In genomic region chr14:100386846-100387245, GRCh38 we compare ENCODE assay signal across 20 cellular contexts. TPM values are rescaled to one million over a fixed set of nuclear protein-coding genes. Genes with fewer than 3 reads are reported as not detected.
A peak's percentile ranks its signal among the peaks of the same experiment; 100 is the strongest.
DNase-seq lines count a peak whose midpoint lies in the region; ATAC-seq and TF ChIP-seq lines count a peak whose summit lies in the region.
"Had no signal": no experiment of that assay in that cellular context is flagged by ENCODE, and none has a peak within 500 bp of the region (broad histone marks: within the 10 kb centered on the region; RNA-seq: fewer than 3 reads in every experiment).

No MANE protein-coding gene starts in this region.

- H3F3A ChIP-seq in GM23338 (replicated peaks; ENCODE audit: low read depth): 0 out of 2 replicates have a peak, but pooled peaks cover 6% of the 10 kb centered on the region

- H3K4me2 ChIP-seq in IMR-90 (ENCODE audit: low read depth, low read length) (no peak overlapping the region), GM23338 (no peak overlapping the region)

- H3K14ac ChIP-seq in IMR-90 (replicated peaks; ENCODE audit: low read depth, low read length): peak overlapping the region; percentile 29; the same call in 1 of the 2 replicates

- peaks cover 18% of the 10 kb centered on the region for H4K20me1 ChIP-seq in IMR-90 (ENCODE audit: insufficient read depth, low read length)
- no peaks in the 10 kb centered on the region; the same call in 1 of the 2 replicates for H4K20me1 ChIP-seq in GM23338 (replicated peaks; ENCODE audit: insufficient read depth)

- peaks cover 10% of the 10 kb centered on the region for H3K36me3 Mint-ChIP-seq in osteocyte (ENCODE audit: unreplicated experiment)
- no peaks in the 10 kb centered on the region for H3K36me3 Mint-ChIP-seq in GM23338 (ENCODE audit: low read depth)

- TF ChIP-seq POLR2A in IMR-90 (IDR thresholded peaks at IDR 0.05; ENCODE audit: low read depth, low read length): no peak

- H3K9me2 ChIP-seq in GM23338 (ENCODE audit: insufficient read depth): no peaks in the 10 kb centered on the region

- H3K79me2 ChIP-seq in GM23338 (replicated peaks; ENCODE audit: insufficient read depth): peaks cover 33% of the 10 kb centered on the region

- H3K9me1 ChIP-seq in IMR-90 (ENCODE audit: insufficient read depth, low read length): peaks cover 9% of the 10 kb centered on the region; the same call in 1 of the 2 replicates

- peak overlapping the region; percentile 9 for H2BK120ac ChIP-seq in IMR-90 (ENCODE audit: low read depth, low read length)

- no peak overlapping the region for H2BK5ac ChIP-seq in IMR-90 (ENCODE audit: low read depth, low read length, poor library complexity, severe bottlenecking)

- H3K27ac ChIP-seq in A673 (ENCODE audit: low read depth, low read length, poor library complexity, severe bottlenecking): peak overlapping the region; percentile 59
- peak overlapping the region; percentile 42; the same call in 1 of the 2 replicates for H3K27ac ChIP-seq in IMR-90 (ENCODE audit: insufficient read depth, low read length)
- H3K27ac ChIP-seq in brain microvascular endothelial cell: peak overlapping the region; percentile 80
- H3K27ac ChIP-seq in GM23338 (ENCODE audit: low read depth): no peak overlapping the region

- H3K4me3 ChIP-seq in A673 (ENCODE audit: low read depth, low read length, poor library complexity, severe bottlenecking): no peak overlapping the region
- no peak overlapping the region for H3K4me3 ChIP-seq in IMR-90 (ENCODE audit: insufficient read depth, low read depth, low read length)
- H3K4me3 ChIP-seq in brain microvascular endothelial cell (ENCODE audit: low read depth, low read length): no peak overlapping the region
- no peak overlapping the region for H3K4me3 ChIP-seq in GM23338
- H3K4me3 ChIP-seq: HAP-1 had no signal

- H2AK5ac ChIP-seq in IMR-90 (ENCODE audit: low read depth, low read length): peak overlapping the region; percentile 84

- POLR2A ChIA-PET in A673 (lab: Charles Lee; ENCODE audit: low non-redundant PET): no interaction called here
- POLR2A ChIA-PET in IMR-90 (lab: Charles Lee; ENCODE audit: unreplicated experiment): no interaction called here

- in situ Hi-C loops in IMR-90 (cut with MboI; ENCODE audit: low sequenced_read_pairs): loop anchor here (10.0 kb wide), 2 partner anchors 458 to 1238 kb away; no protein-coding TSS in a partner anchor
- in situ Hi-C loops in brain microvascular endothelial cell (cut with HindIII; ENCODE audit: low pct_ligation_motif_present, low sequenced_read_pairs): no loop called here

- peak overlapping the region; percentile 78 for H3K18ac ChIP-seq in IMR-90 (ENCODE audit: low read depth, low read length)

- H3K9me3 ChIP-seq in A673 (ENCODE audit: low read depth, low read length, poor library complexity, severe bottlenecking): no peaks in the 10 kb centered on the region
- H3K9me3 ChIP-seq in IMR-90 (ENCODE audit: control insufficient read depth, insufficient read depth, low read length): no peaks in the 10 kb centered on the region
- H3K9me3 ChIP-seq: BE2C, HAP-1 had no signal

- H3K36me3 ChIP-seq in A673 (ENCODE audit: insufficient read depth, low read length, poor library complexity, severe bottlenecking) (no peaks in the 10 kb centered on the region), IMR-90 (ENCODE audit: control insufficient read depth, insufficient read depth, low read length) (peaks cover 12% of the 10 kb centered on the region; the same call in 1 of the 2 replicates), brain microvascular endothelial cell (replicated peaks) (no peaks in the 10 kb centered on the region), GM23338 (ENCODE audit: insufficient read depth) (no peaks in the 10 kb centered on the region)
- H3K36me3 ChIP-seq: BE2C, HAP-1 had no signal

- BruUV-seq in A673 (replicated peaks; lab: Mats Ljungman, UMichigan) (no TSS peak), IMR-90 (replicated peaks; lab: Mats Ljungman, UMichigan) (no TSS peak)

- TF ChIP-seq CTCF in A673 (conservative IDR thresholded peaks at IDR 0.05; ENCODE audit: low read depth, low read length) (no peak), IMR-90 (conservative IDR thresholded peaks at IDR 0.05; ENCODE audit: low read depth, low read length) (no peak), brain microvascular endothelial cell (IDR thresholded peaks at IDR 0.05; ENCODE audit: low read depth, low read length, missing control alignments) (no peak), osteocyte (IDR thresholded peaks at IDR 0.05) (no peak), GM23338 (conservative IDR thresholded peaks at IDR 0.05; ENCODE audit: low read depth in 2 of 2) (no peak)

- H3K27ac Mint-ChIP-seq in osteocyte (ENCODE audit: unreplicated experiment) (peak overlapping the region; percentile 85), GM23338 (no peak overlapping the region)

- intact Hi-C loops in A673 (cut with micrococcal nuclease; ENCODE audit: unreplicated experiment) (loop anchor here (5.0 to 10.0 kb wide), 2 partner anchors 138 to 440 kb away; partner anchors contain the start of gene MEG3), IMR-90 (cut with micrococcal nuclease) (loop anchor here (5.0 to 10.0 kb wide), 2 partner anchors 515 to 848 kb away; partner anchors contain the start of gene RTL1)

- H4K8ac ChIP-seq in IMR-90 (ENCODE audit: low read depth in 2 of 2, low read length in 2 of 2): peak overlapping the region; percentile 67 to 74; a peak in 3 of 4 replicates

- CTCF ChIA-PET in A673 (lab: Charles Lee): interaction anchor here (1.1 kb wide), 1 partner anchor 259 kb away, joined by 5 read pairs; no protein-coding TSS in a partner anchor
- CTCF ChIA-PET in IMR-90 (lab: Yijun Ruan, JAX): interaction anchor here (1.4 to 3.7 kb wide), 2 partner anchors 31 to 258 kb away, joined by 5 to 26 read pairs; no protein-coding TSS in a partner anchor

- DNase-seq in A673 (ENCODE audit: low spot score) (no peak), IMR-90 (no peak), brain microvascular endothelial cell (no peak), osteocyte (ENCODE audit: extremely low spot score, unreplicated experiment) (no peak), GM23338 (ENCODE audit: low spot score) (no peak)
- no peak for DNase-seq in activated CD4-positive, CD25-positive, alpha-beta regulatory T cell treated with anti-CD3 and anti-CD28 coated beads, Interleukin-2, amount 50 U/mL, for 72 hours
- DNase-seq: BE2C, DMS53, GF-D8, Kasumi-1, NCI-H1694, NCI-H2081 treated with DMSO at 0.1 percent for 48 hours, NCI-H2171 treated with DMSO at 0.1 percent for 48 hours, NCI-H446, NCI-H526, OCI-M1, Right ventricle myocardium superior, T-helper 1 cell had no signal

- peak overlapping the region; percentile 34 for H2AFZ ChIP-seq in IMR-90 (replicated peaks; ENCODE audit: low read length, poor library complexity)
- no peak overlapping the region for H2AFZ ChIP-seq in GM23338

- ATAC-seq in IMR-90 (ENCODE audit: low read depth) (no peak), GM18858 (IDR thresholded peaks at IDR 0.05; ENCODE audit: unreplicated experiment) (no peak), GM23338 (no peak)

- H3K27me3 ChIP-seq in A673 (replicated peaks; ENCODE audit: insufficient read depth, low read depth, low read length, poor library complexity): no peaks in the 10 kb centered on the region
- no peaks in the 10 kb centered on the region for H3K27me3 ChIP-seq in IMR-90 (ENCODE audit: control insufficient read depth, insufficient read depth, low read length)
- H3K27me3 ChIP-seq in brain microvascular endothelial cell (replicated peaks): no peaks in the 10 kb centered on the region
- H3K27me3 ChIP-seq in GM23338 (ENCODE audit: insufficient read depth): no peaks in the 10 kb centered on the region
- H3K27me3 ChIP-seq: BE2C had no signal

- dilution Hi-C loops in IMR-90 (cut with HindIII; ENCODE audit: low sequenced_read_pairs, unreplicated experiment): no loop called here

- no CpG with 5 or more reads among the region's 2 CpGs for WGBS in IMR-90 (ENCODE audit: extremely low coverage in 2 of 2, insufficient read length in 1 of 2), 2 experiments

- H2AK9ac ChIP-seq in IMR-90 (replicated peaks; ENCODE audit: low read depth, low read length, poor library complexity): peak overlapping the region; percentile 68

- H4K91ac ChIP-seq in IMR-90 (ENCODE audit: insufficient read depth, low read depth, low read length): peak overlapping the region; percentile 38

- H2BK20ac ChIP-seq in IMR-90 (ENCODE audit: low read depth, low read length): peak overlapping the region; percentile 75

- peak overlapping the region; percentile 58; the same call in 1 of the 3 replicates for H2BK15ac ChIP-seq in IMR-90 (ENCODE audit: low read depth, low read length)

- peak overlapping the region; percentile 86 for H4K5ac ChIP-seq in IMR-90 (ENCODE audit: low read depth, low read length)

- H3K4me3 Mint-ChIP-seq in osteocyte (ENCODE audit: unreplicated experiment): peak overlapping the region; percentile 10
- H3K4me3 Mint-ChIP-seq in GM23338: no peak overlapping the region

- H3K4me1 Mint-ChIP-seq in osteocyte (ENCODE audit: unreplicated experiment) (peaks cover 70% of the 10 kb centered on the region), GM23338 (peaks cover 49% of the 10 kb centered on the region)

- H3K9me3 Mint-ChIP-seq in osteocyte (ENCODE audit: unreplicated experiment): no peaks in the 10 kb centered on the region
- H3K9me3 Mint-ChIP-seq in GM23338: no peaks in the 10 kb centered on the region

- peak overlapping the region; percentile 46; the same call in 1 of the 2 replicates for H3K9ac ChIP-seq in IMR-90 (ENCODE audit: low read depth, low read length)

- H3K27me3 Mint-ChIP-seq in osteocyte (ENCODE audit: unreplicated experiment) (no peaks in the 10 kb centered on the region), GM23338 (ENCODE audit: insufficient read depth, low read depth, poor library complexity) (peaks cover 3% of the 10 kb centered on the region)

- H3K79me1 ChIP-seq in IMR-90 (ENCODE audit: low read depth in 1 of 2, low read length in 2 of 2): peaks cover 22 to 48% of the 10 kb centered on the region in 2 experiments

- TF ChIP-seq RAD21 in IMR-90 (IDR thresholded peaks at IDR 0.05; ENCODE audit: low read length): no peak

- H3K23ac ChIP-seq in IMR-90 (ENCODE audit: low read depth, low read length): peak overlapping the region; percentile 64; the same call in 1 of the 2 replicates

- peak overlapping the region; percentile 79 for H3K4ac ChIP-seq in IMR-90 (ENCODE audit: low read depth, low read length)

- peaks cover 57% of the 10 kb centered on the region for H3K4me1 ChIP-seq in A673 (ENCODE audit: insufficient read depth, low read length, poor library complexity, severe bottlenecking)
- peaks cover 30% of the 10 kb centered on the region for H3K4me1 ChIP-seq in IMR-90 (ENCODE audit: control insufficient read depth, insufficient read depth, low read length)
- H3K4me1 ChIP-seq in GM23338 (ENCODE audit: insufficient read depth): peaks cover 25% of the 10 kb centered on the region

- H3K56ac ChIP-seq in IMR-90 (ENCODE audit: extremely low read depth, insufficient read depth, low read length): no peak overlapping the region; the same call in 1 of the 2 replicates

RNA-seq across cellular contexts. Expression of gene WDR25, which starts 10.6 kb away (rescaled TPM):
- total RNA-seq in A673 (2021): 8.7 and 9.4 TPM in 2 replicates
- 22.5 and 25.8 TPM in 2 replicates for total RNA-seq in IMR-90 (2012; rRNA removed)
- polyA plus RNA-seq in IMR-90 (2012; rRNA removed): 16.6 and 16.9 TPM in 2 replicates
- polyA plus RNA-seq in IMR-90 (2012; cell fraction: cytosol; rRNA removed): 14.0 and 18.1 TPM in 2 replicates
- polyA plus RNA-seq in IMR-90 (2012; cell fraction: nucleus; rRNA removed; ENCODE audit: low replicate concordance): 9.9 and 11.9 TPM in 2 replicates
- total RNA-seq in osteocyte: 15.5 and 20.0 TPM in 2 replicates
- 13.1 and 15.9 TPM in 2 replicates for total RNA-seq in GM23338 (2014; rRNA removed; shearing (Covaris generic))
- polyA plus RNA-seq in GM23338 (2016; fragmentation: Nextera tagmentation; extraction: Ambion mirVana): 7.8 and 8.5 TPM in 2 replicates
